In the genomic region with DNA sequence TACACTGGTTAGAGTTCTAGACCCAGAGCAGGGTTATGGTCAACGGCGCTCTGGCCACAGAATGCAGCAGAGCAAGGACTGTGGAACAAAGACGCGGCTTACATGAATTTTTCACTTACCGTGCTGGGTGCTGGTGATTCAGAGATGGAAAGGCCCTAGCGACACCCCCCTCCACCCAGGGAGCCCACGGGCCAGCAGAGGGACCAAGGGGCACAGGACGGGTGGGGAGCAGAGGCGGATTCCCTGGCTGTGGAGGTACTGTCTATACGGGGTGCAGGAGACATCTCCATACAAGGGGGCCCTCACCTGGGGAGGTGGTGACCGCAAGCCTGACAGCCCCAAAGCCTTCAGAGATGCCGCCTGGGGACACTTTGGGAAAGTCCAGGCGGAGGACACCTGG, we compare ENCODE assay signal across 17 cellular contexts. TPM values are rescaled to one million over a fixed set of nuclear protein-coding genes. Genes with fewer than 3 reads are reported as not detected.
A peak's percentile ranks its signal among the peaks of the same experiment; 100 is the strongest.
DNase-seq lines count a peak whose midpoint lies in the region; ATAC-seq, FAIRE-seq and TF ChIP-seq lines count a peak whose summit lies in the region.
"Had no signal": no experiment of that assay in that cellular context is flagged by ENCODE, and none has a peak within 500 bp of the region (broad histone marks: within the 10 kb centered on the region; RNA-seq: fewer than 3 reads in every experiment).

No MANE protein-coding gene starts in this region.

- no peak overlapping the region for H2BK5ac ChIP-seq in H1 (ENCODE audit: low read depth, low read length)

- H3K14ac ChIP-seq in H1 (ENCODE audit: insufficient read length) = no peak overlapping the region

- H3K18ac ChIP-seq in H1 (ENCODE audit: extremely low read depth, low read length) = no peak overlapping the region

- peaks cover 6% of the 10 kb centered on the region; the same call in 1 of the 2 replicates for H3K23me2 ChIP-seq in H1 (ENCODE audit: low read depth, low read length)

- no peak for FAIRE-seq in H1 (lab: Jason Lieb, UNC)
- FAIRE-seq: bronchial epithelial cell had no signal

- no peak overlapping the region for H3K27ac Mint-ChIP-seq in activated CD8-positive, alpha-beta T cell treated with anti-CD3 and anti-CD28 coated beads for 36 hours
- no peak overlapping the region for H3K27ac Mint-ChIP-seq in activated CD8-positive, alpha-beta T cell treated with anti-CD3 and anti-CD28 coated beads, Interleukin-2, amount 10 ng/mL, durations not matched to agents 7 days and 5 days

- POLR2A ChIA-PET in activated CD8-positive, alpha-beta T cell treated with anti-CD3 and anti-CD28 coated beads for 36 hours (lab: Charles Lee) = no interaction called here
- POLR2A ChIA-PET in activated CD8-positive, alpha-beta T cell treated with anti-CD3 and anti-CD28 coated beads, Interleukin-2, amount 10 ng/mL, durations not matched to agents 7 days and 5 days (lab: Charles Lee) = no interaction called here
- POLR2A ChIA-PET in H1 (lab: Charles Lee; ENCODE audit: partially characterized antibody) = no interaction called here

- no peak overlapping the region; the same call in 1 of the 2 replicates for H2BK20ac ChIP-seq in H1 (ENCODE audit: low read length)

- H3K27me3 ChIP-seq in H7 (ENCODE audit: control insufficient read depth, insufficient read depth, low read length) (peaks cover 21% of the 10 kb centered on the region), H1 (replicated peaks in 1 of 4; ENCODE audit: control insufficient read depth in 3 of 4, extremely low read depth in 1 of 4, insufficient read depth in 3 of 4, low read length in 3 of 4) (peaks cover 2 to 52% (median 38%) of the 10 kb centered on the region in 4 experiments), osteoblast (ENCODE audit: insufficient read depth, low read length) (peaks cover 14% of the 10 kb centered on the region)
- H3K27me3 ChIP-seq: MG63, neutrophil, thyroid gland had no signal

- no peak for TF ChIP-seq POLR2A in H1 (IDR thresholded peaks at IDR 0.05; ENCODE audit: control extremely low read depth in 1 of 2, low read depth in 2 of 2, low read length in 2 of 2)

- no peaks in the 10 kb centered on the region; the same call in 1 of the 2 replicates for H3K79me1 ChIP-seq in H1 (ENCODE audit: low read depth, low read length)

- no peak overlapping the region for H3K9ac ChIP-seq in H1 (replicated peaks in 1 of 4; ENCODE audit: extremely low read depth in 1 of 4, low read depth in 3 of 4, low read length in 3 of 4)

- H3K4me1 Mint-ChIP-seq in activated CD8-positive, alpha-beta T cell treated with anti-CD3 and anti-CD28 coated beads for 36 hours (ENCODE audit: low read depth) = peaks cover 2% of the 10 kb centered on the region
- peaks cover 3% of the 10 kb centered on the region for H3K4me1 Mint-ChIP-seq in activated CD8-positive, alpha-beta T cell treated with anti-CD3 and anti-CD28 coated beads, Interleukin-2, amount 10 ng/mL, durations not matched to agents 7 days and 5 days (ENCODE audit: low read depth)

- H4K5ac ChIP-seq in H1 (ENCODE audit: insufficient read length, low read depth, low read length) = no peak overlapping the region

- H3K27ac ChIP-seq in H1 (ENCODE audit: low read depth, low read length) (no peak overlapping the region), osteoblast (ENCODE audit: low read depth, low read length) (no peak overlapping the region)
- H3K27ac ChIP-seq: left lung, thyroid gland had no signal

- H3K79me2 ChIP-seq in H1 (ENCODE audit: control insufficient read depth in 1 of 2, insufficient read depth in 2 of 2, low read length in 2 of 2) (no peaks in the 10 kb centered on the region), osteoblast (ENCODE audit: insufficient read depth, low read length) (no peaks in the 10 kb centered on the region)

- H2BK12ac ChIP-seq in H1 (ENCODE audit: low read depth, low read length) = peak overlapping the region; percentile 88; the same call in 1 of the 2 replicates

- H3K36me3 ChIP-seq in H7 (replicated peaks; ENCODE audit: control insufficient read depth, insufficient read depth, low read length) (no peaks in the 10 kb centered on the region), H1 (ENCODE audit: control insufficient read depth in 2 of 4, insufficient read depth in 4 of 4, low read length in 3 of 4) (no peaks in the 10 kb centered on the region), osteoblast (ENCODE audit: insufficient read depth, low read length) (no peaks in the 10 kb centered on the region)
- H3K36me3 ChIP-seq: left lung, MG63, neutrophil, thyroid gland had no signal

- peaks cover 0 to 4% of the 10 kb centered on the region in 2 experiments for H4K20me1 ChIP-seq in H1 (replicated peaks in 1 of 2; ENCODE audit: control insufficient read depth in 1 of 2, insufficient read depth in 2 of 2, low read length in 2 of 2)
- no peaks in the 10 kb centered on the region for H4K20me1 ChIP-seq in osteoblast (ENCODE audit: insufficient read depth, low read length)

- no peaks in the 10 kb centered on the region for H3K36me3 Mint-ChIP-seq in activated CD8-positive, alpha-beta T cell treated with anti-CD3 and anti-CD28 coated beads for 36 hours (ENCODE audit: low read depth)
- no peaks in the 10 kb centered on the region for H3K36me3 Mint-ChIP-seq in activated CD8-positive, alpha-beta T cell treated with anti-CD3 and anti-CD28 coated beads, Interleukin-2, amount 10 ng/mL, durations not matched to agents 7 days and 5 days (ENCODE audit: low read depth)

- no peak overlapping the region for H3K4me3 ChIP-seq in H7 (ENCODE audit: insufficient read depth, low read depth, low read length)
- H3K4me3 ChIP-seq in H1 (ENCODE audit: extremely low read depth in 1 of 4, insufficient read depth in 2 of 4, low read depth in 3 of 4, low read length in 4 of 4) = no peak overlapping the region
- no peak overlapping the region for H3K4me3 ChIP-seq in osteoblast (ENCODE audit: insufficient read depth, low read length)

- TF ChIP-seq EP300 in H1 (IDR thresholded peaks at IDR 0.05; ENCODE audit: borderline replicate concordance in 1 of 2, low read depth in 2 of 2, low read length in 2 of 2) = no peak

- H2AK5ac ChIP-seq in H1 (ENCODE audit: low read depth, low read length) = no peak overlapping the region

- no peak for TF ChIP-seq CTCF in activated CD8-positive, alpha-beta T cell treated with anti-CD3 and anti-CD28 coated beads for 36 hours (IDR thresholded peaks at IDR 0.05)
- TF ChIP-seq CTCF in H1 (IDR thresholded peaks at IDR 0.05; ENCODE audit: control extremely low read depth in 1 of 3, insufficient read depth in 1 of 3, low read depth in 1 of 3, low read length in 3 of 3) (no peak), osteoblast (IDR thresholded peaks at IDR 0.05; ENCODE audit: extremely low read depth, low read depth, low read length) (no peak)

- TF ChIP-seq RAD21 in H1 (IDR thresholded peaks at IDR 0.05 in 1 of 2, conservative IDR thresholded peaks at IDR 0.05 in 1 of 2; ENCODE audit: low read depth in 2 of 2, low read length in 2 of 2) = no peak

- no peak overlapping the region for H3K4me2 ChIP-seq in H1 (ENCODE audit: insufficient read depth in 1 of 2, low read depth in 2 of 2, low read length in 2 of 2)
- no peak overlapping the region for H3K4me2 ChIP-seq in osteoblast (ENCODE audit: insufficient read depth, low read length)

- WGBS in H1 (ENCODE audit: extremely low coverage in 1 of 2, insufficient coverage in 1 of 2, insufficient read length in 1 of 2, insufficient replicate concordance in 2 of 2, low coverage in 1 of 2, low lambda C conversion rate in 2 of 2, missing lambda C conversion rate in 1 of 2), 2 experiments = 94% methylated on average over 12 of the region's 13 CpGs; no CpG with 5 or more reads in 1 of the 2 experiments

- no peak overlapping the region for H2BK15ac ChIP-seq in H1 (ENCODE audit: low read length)

- H3K23ac ChIP-seq in H1 (ENCODE audit: insufficient read length) = no peak overlapping the region

- H3K4ac ChIP-seq in H1 (replicated peaks; ENCODE audit: insufficient read length, low read depth, low read length) = peak overlapping the region; percentile 54

- no peaks in the 10 kb centered on the region for H3K9me3 ChIP-seq in H1 (ENCODE audit: insufficient read depth in 2 of 2, low read depth in 1 of 2, low read length in 1 of 2)
- no peaks in the 10 kb centered on the region for H3K9me3 ChIP-seq in osteoblast (ENCODE audit: low read depth, low read length)
- H3K9me3 ChIP-seq: left lung, MG63, neutrophil, thyroid gland had no signal

- no peak for DNase-seq in activated CD8-positive, alpha-beta T cell treated with anti-CD3 and anti-CD28 coated beads for 36 hours
- no peak for DNase-seq in activated CD8-positive, alpha-beta T cell treated with anti-CD3 and anti-CD28 coated beads, Interleukin-2, amount 10 ng/mL, durations not matched to agents 7 days and 5 days
- peak; percentile 41 for DNase-seq in H7
- no peak for DNase-seq in H1 (ENCODE audit: low read depth in 1 of 2, low spot score in 2 of 2)
- DNase-seq in osteoblast (ENCODE audit: insufficient read length, low spot score, missing footprints) = peak; percentile 49
- DNase-seq in NCI-H748 treated with DMSO at 0.1 percent for 48 hours (lab: John Stamatoyannopoulos, UW) = no peak
- DNase-seq in DMS153 (lab: John Stamatoyannopoulos, UW) = no peak
- DNase-seq: MG63, NCI-H1930, NCI-H510A had no signal

- no peak overlapping the region for H3K56ac ChIP-seq in H1 (replicated peaks; ENCODE audit: insufficient read length, low read depth, low read length)

- H3K27me3 Mint-ChIP-seq in activated CD8-positive, alpha-beta T cell treated with anti-CD3 and anti-CD28 coated beads for 36 hours = peaks cover 14% of the 10 kb centered on the region
- H3K27me3 Mint-ChIP-seq in activated CD8-positive, alpha-beta T cell treated with anti-CD3 and anti-CD28 coated beads, Interleukin-2, amount 10 ng/mL, durations not matched to agents 7 days and 5 days (ENCODE audit: low read depth) = peaks cover 22% of the 10 kb centered on the region

- H2BK120ac ChIP-seq in H1 (replicated peaks; ENCODE audit: low read depth, low read length) = no peak overlapping the region

- no peak overlapping the region for H4K8ac ChIP-seq in H1 (ENCODE audit: extremely low read depth, insufficient read depth, low read length)

- peak overlapping the region; percentile 51 for H3K4me3 Mint-ChIP-seq in activated CD8-positive, alpha-beta T cell treated with anti-CD3 and anti-CD28 coated beads for 36 hours
- H3K4me3 Mint-ChIP-seq in activated CD8-positive, alpha-beta T cell treated with anti-CD3 and anti-CD28 coated beads, Interleukin-2, amount 10 ng/mL, durations not matched to agents 7 days and 5 days = no peak overlapping the region

- H2AFZ ChIP-seq in H1 (ENCODE audit: low read length) (no peak overlapping the region), osteoblast (ENCODE audit: low read length) (no peak overlapping the region)

- H4K91ac ChIP-seq in H1 (replicated peaks; ENCODE audit: insufficient read length, low read length) = no peak overlapping the region

- no peaks in the 10 kb centered on the region for H3K9me3 Mint-ChIP-seq in activated CD8-positive, alpha-beta T cell treated with anti-CD3 and anti-CD28 coated beads for 36 hours
- H3K9me3 Mint-ChIP-seq in activated CD8-positive, alpha-beta T cell treated with anti-CD3 and anti-CD28 coated beads, Interleukin-2, amount 10 ng/mL, durations not matched to agents 7 days and 5 days (ENCODE audit: insufficient read depth) = no peaks in the 10 kb centered on the region

- no peak for ATAC-seq in activated CD8-positive, alpha-beta T cell treated with anti-CD3 and anti-CD28 coated beads for 36 hours
- no peak for ATAC-seq in activated CD8-positive, alpha-beta T cell treated with anti-CD3 and anti-CD28 coated beads, Interleukin-2, amount 10 ng/mL, durations not matched to agents 7 days and 5 days
- no peak for ATAC-seq in GM21423 (IDR thresholded peaks at IDR 0.05; ENCODE audit: unreplicated experiment)
- ATAC-seq: SK-N-SH treated with all-trans-retinoic acid at 6 μM for 48 hours had no signal

- intact Hi-C loops in activated CD8-positive, alpha-beta T cell treated with anti-CD3 and anti-CD28 coated beads for 36 hours (cut with micrococcal nuclease) = no loop called here

- H3K4me1 ChIP-seq in H1 (replicated peaks in 1 of 4; ENCODE audit: control insufficient read depth in 3 of 4, insufficient read depth in 4 of 4, low read length in 3 of 4) = peaks cover 0 to 12% (median 9%) of the 10 kb centered on the region in 4 experiments; a peak in 5 of 7 replicates
- H3K4me1 ChIP-seq in osteoblast (ENCODE audit: insufficient read depth, low read length) = peaks cover 4% of the 10 kb centered on the region

- CTCF ChIA-PET in activated CD8-positive, alpha-beta T cell treated with anti-CD3 and anti-CD28 coated beads for 36 hours (lab: Charles Lee) = interaction anchor here (1.5 kb wide), 2 partner anchors 17 to 33 kb away, joined by 5 read pairs; no protein-coding TSS in a partner anchor
- CTCF ChIA-PET in activated CD8-positive, alpha-beta T cell treated with anti-CD3 and anti-CD28 coated beads, Interleukin-2, amount 10 ng/mL, durations not matched to agents 7 days and 5 days (lab: Charles Lee) = no interaction called here
- CTCF ChIA-PET in H1 (lab: Charles Lee; ENCODE audit: partially characterized antibody) = interaction anchor here (0.6 to 5.3 kb wide), 2 partner anchors 34 to 1343 kb away, joined by 3 to 50 read pairs; no protein-coding TSS in a partner anchor

RNA-seq across cellular contexts. Expression of a gene that starts 1.1 kb away (rescaled TPM):
- total RNA-seq in activated CD8-positive, alpha-beta T cell treated with anti-CD3 and anti-CD28 coated beads for 36 hours = 1 to 10 TPM; 1.3 to 1.5 TPM
- under 1 TPM in 1 of 2 experiments, not detected in 1; 0.53 TPM for total RNA-seq in activated CD8-positive, alpha-beta T cell treated with anti-CD3 and anti-CD28 coated beads, Interleukin-2, amount 10 ng/mL, durations not matched to agents 7 days and 5 days
- total RNA-seq in H7 (2014; rRNA removed; shearing (Covaris generic)) = 28.4 and 36.0 TPM in 2 replicates
- 7.8 and 8.6 TPM in 2 replicates for total RNA-seq in H1 (2021; fragmentation: NEBNext Ultra II Directional; extraction: Animal tissue kit (Norgen Biotek cat#: 25700))
- 6.0 and 9.1 TPM in 2 replicates for polyA plus RNA-seq in H1 (2011; rRNA removed)
- polyA plus RNA-seq in H1 (2011; cell fraction: cytosol; rRNA removed) = 6.7 TPM
- polyA plus RNA-seq in H1 (2011; cell fraction: nucleus; rRNA removed) = 18.5 TPM
- polyA plus RNA-seq in H1 (2012, experiment 1 of 2) = 5.8 to 13.4 TPM (median 10.9 TPM) in 4 replicates
- polyA plus RNA-seq in H1 (2012, experiment 2 of 2) = 8.4 TPM
- 9.7 TPM for polyA plus RNA-seq in H1 (2013, experiment 1 of 2)
- polyA plus RNA-seq in H1 (2013, experiment 2 of 2) = 9.0 TPM
- polyA minus RNA-seq in H1 (2011; rRNA and poly(A)+ RNA removed) = 7.3 and 8.0 TPM in 2 replicates
- 2.3 TPM for polyA minus RNA-seq in H1 (2011; cell fraction: cytosol; rRNA and poly(A)+ RNA removed)
- polyA minus RNA-seq in H1 (2011; cell fraction: nucleus; rRNA and poly(A)+ RNA removed) = 8.8 TPM
- total RNA-seq in osteoblast = 11.2 and 14.5 TPM in 2 replicates
- total RNA-seq: HT-29 had no signal

RNA-seq across cellular contexts. Expression of a gene that starts 10.1 kb away (rescaled TPM):
- total RNA-seq in activated CD8-positive, alpha-beta T cell treated with anti-CD3 and anti-CD28 coated beads for 36 hours = not detected
- total RNA-seq in activated CD8-positive, alpha-beta T cell treated with anti-CD3 and anti-CD28 coated beads, Interleukin-2, amount 10 ng/mL, durations not matched to agents 7 days and 5 days = not detected
- 3.7 and 7.3 TPM in 2 replicates for total RNA-seq in H7 (2014; rRNA removed; shearing (Covaris generic))
- total RNA-seq in H1 (2021; fragmentation: NEBNext Ultra II Directional; extraction: Animal tissue kit (Norgen Biotek cat#: 25700)) = not detected in 2 replicates
- polyA plus RNA-seq in H1 (2011; rRNA removed) = 0.36 and 0.66 TPM in 2 replicates
- 0.27 TPM for polyA plus RNA-seq in H1 (2011; cell fraction: cytosol; rRNA removed)
- polyA plus RNA-seq in H1 (2011; cell fraction: nucleus; rRNA removed) = 2.4 TPM
- 0.38 to 0.69 TPM (median 0.55 TPM) in 3 of 4 replicates, not detected in the other for polyA plus RNA-seq in H1 (2012, experiment 1 of 2)
- not detected for polyA plus RNA-seq in H1 (2012, experiment 2 of 2)
- polyA plus RNA-seq in H1 (2013, experiment 1 of 2) = 0.36 TPM
- 0.83 TPM for polyA plus RNA-seq in H1 (2013, experiment 2 of 2)
- polyA minus RNA-seq in H1 (2011; rRNA and poly(A)+ RNA removed) = not detected in 2 replicates
- polyA minus RNA-seq in H1 (2011; cell fraction: cytosol; rRNA and poly(A)+ RNA removed) = not detected
- polyA minus RNA-seq in H1 (2011; cell fraction: nucleus; rRNA and poly(A)+ RNA removed) = 0.60 TPM
- 0.88 and 1.8 TPM in 2 replicates for total RNA-seq in osteoblast
- total RNA-seq: bronchial epithelial cell, HT-29 had no signal

RNA-seq across cellular contexts. Expression of a gene that starts 47.4 kb away (rescaled TPM):
- not detected for total RNA-seq in activated CD8-positive, alpha-beta T cell treated with anti-CD3 and anti-CD28 coated beads for 36 hours
- total RNA-seq in activated CD8-positive, alpha-beta T cell treated with anti-CD3 and anti-CD28 coated beads, Interleukin-2, amount 10 ng/mL, durations not matched to agents 7 days and 5 days = 1 to 10 TPM; 1.2 to 1.5 TPM
- total RNA-seq in H7 (2014; rRNA removed; shearing (Covaris generic)) = 6.2 and 6.7 TPM in 2 replicates
- total RNA-seq in H1 (2021; fragmentation: NEBNext Ultra II Directional; extraction: Animal tissue kit (Norgen Biotek cat#: 25700)) = 0.28 and 0.38 TPM in 2 replicates
- polyA plus RNA-seq in H1 (2011; rRNA removed) = not detected in 2 replicates
- polyA plus RNA-seq in H1 (2011; cell fraction: cytosol; rRNA removed) = not detected
- polyA plus RNA-seq in H1 (2011; cell fraction: nucleus; rRNA removed) = not detected
- polyA plus RNA-seq in H1 (2012, experiment 1 of 2) = not detected in 4 replicates
- polyA plus RNA-seq in H1 (2012, experiment 2 of 2) = 0.10 TPM
- 0.14 TPM for polyA plus RNA-seq in H1 (2013, experiment 1 of 2)
- 0.09 TPM for polyA plus RNA-seq in H1 (2013, experiment 2 of 2)
- polyA minus RNA-seq in H1 (2011; rRNA and poly(A)+ RNA removed) = not detected in 2 replicates
- polyA minus RNA-seq in H1 (2011; cell fraction: cytosol; rRNA and poly(A)+ RNA removed) = not detected
- polyA minus RNA-seq in H1 (2011; cell fraction: nucleus; rRNA and poly(A)+ RNA removed) = not detected
- total RNA-seq in osteoblast = under 0.01 TPM in 1 of 2 replicates, not detected in the other
- total RNA-seq: HT-29 had no signal

Comparison
In these comparisons a context has a peak if more than half of its experiments do, and no peak if none do; other contexts are left out.
1. DNase-seq: peak in H7 (single experiment) and osteoblast (single experiment); none in activated CD8-positive, alpha-beta T cell treated with anti-CD3 and anti-CD28 coated beads for 36 hours (single experiment), activated CD8-positive, alpha-beta T cell treated with anti-CD3 and anti-CD28 coated beads, Interleukin-2, amount 10 ng/mL, durations not matched to agents 7 days and 5 days (single experiment), H1 (0 of 2), NCI-H748 treated with DMSO at 0.1 percent for 48 hours (single experiment) and DMS153 (single experiment).